1 cellular context compared by ENCODE assay signal in genomic region chr2:55885129-55885943, GRCh38.
TF ChIP-seq lines count a peak whose summit lies in the region.

No MANE protein-coding gene starts in this region.

TF ChIP-seq in K562, 482 proteins besides CTCF, POLR2A, EP300 and RAD21 (continued from another document and continues in another):
- TF ChIP-seq HBP1 (CRISPR knock-in tag; IDR thresholded peaks at IDR 0.05), result no peak
- TF ChIP-seq TAF7 (tag; IDR thresholded peaks at IDR 0.05), result 0 out of 2 replicates have a peak, but pooled peaks have one; percentile 12
- TF ChIP-seq FOS (IDR thresholded peaks at IDR 0.05; ENCODE audit: extremely low read depth, insufficient read length), result peak; percentile 13
- no peak for TF ChIP-seq ZBTB11 (CRISPR knock-in tag; IDR thresholded peaks at IDR 0.05)
- TF ChIP-seq RBM25 (IDR thresholded peaks at IDR 0.05; ENCODE audit: low read depth, low read length, severe bottlenecking), result peak; percentile 29
- TF ChIP-seq JUNB (CRISPR knock-in tag; conservative IDR thresholded peaks at IDR 0.05), result peak; percentile 57; the same call in 1 of the 2 replicates
- TF ChIP-seq ARID1B (IDR thresholded peaks at IDR 0.05), result peak; percentile 68
- TF ChIP-seq UBTF (IDR thresholded peaks at IDR 0.05; ENCODE audit: borderline replicate concordance in 1 of 2, low read depth in 2 of 2, low read length in 2 of 2), result no peak
- TF ChIP-seq, protein P1, sequence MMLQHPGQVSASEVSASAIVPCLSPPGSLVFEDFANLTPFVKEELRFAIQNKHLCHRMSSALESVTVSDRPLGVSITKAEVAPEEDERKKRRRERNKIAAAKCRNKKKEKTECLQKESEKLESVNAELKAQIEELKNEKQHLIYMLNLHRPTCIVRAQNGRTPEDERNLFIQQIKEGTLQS (IDR thresholded peaks at IDR 0.05), result peak; percentile 88
- TF ChIP-seq, protein P1 (CRISPR knock-in tag; conservative IDR thresholded peaks at IDR 0.05), result no peak
- no peak for TF ChIP-seq ELK1 (CRISPR knock-in tag; IDR thresholded peaks at IDR 0.05)
- TF ChIP-seq SRSF1 (IDR thresholded peaks at IDR 0.05; ENCODE audit: low read depth, low read length), result no peak
- TF ChIP-seq CREB3 (tag; conservative IDR thresholded peaks at IDR 0.05; ENCODE audit: low read depth), result peak; percentile 63; the same call in 1 of the 2 replicates
- no peak for TF ChIP-seq MYC (IDR thresholded peaks at IDR 0.05; ENCODE audit: low read depth, low read length)
- no peak for TF ChIP-seq MYC (CRISPR knock-in tag; IDR thresholded peaks at IDR 0.05; ENCODE audit: borderline replicate concordance, low read depth)
- TF ChIP-seq RUNX1 (IDR thresholded peaks at IDR 0.05; ENCODE audit: low read depth), result no peak
- TF ChIP-seq CSDE1 (IDR thresholded peaks at IDR 0.05), result no peak
- TF ChIP-seq MTA1 (IDR thresholded peaks at IDR 0.05; ENCODE audit: borderline replicate concordance), result no peak
- TF ChIP-seq MEF2D (tag; conservative IDR thresholded peaks at IDR 0.05; ENCODE audit: low read depth), result peak; percentile 36; the same call in 1 of the 2 replicates
- no peak for TF ChIP-seq PBX2 (CRISPR knock-in tag; IDR thresholded peaks at IDR 0.05; ENCODE audit: low read depth)
- peak; percentile 18; the same call in 1 of the 2 replicates for TF ChIP-seq PBX2 (tag; conservative IDR thresholded peaks at IDR 0.05; ENCODE audit: low read depth)
- no peak for TF ChIP-seq CHAMP1 (IDR thresholded peaks at IDR 0.05)
- peak; percentile 76 for TF ChIP-seq NFE2 (IDR thresholded peaks at IDR 0.05; ENCODE audit: low read depth)
- TF ChIP-seq PHF21A (IDR thresholded peaks at IDR 0.05; ENCODE audit: borderline replicate concordance, low read depth), result 0 out of 2 replicates have a peak, but pooled peaks have one; percentile 24
- peak; percentile 74 for TF ChIP-seq SMARCA4 (IDR thresholded peaks at IDR 0.05)
- peak; percentile 90 for TF ChIP-seq MAFF (IDR thresholded peaks at IDR 0.05; ENCODE audit: low read length)
- TF ChIP-seq BACH1 (tag; IDR thresholded peaks at IDR 0.05), result peak; percentile 91
- TF ChIP-seq JUND (IDR thresholded peaks at IDR 0.05; ENCODE audit: borderline replicate concordance, low read depth, low read length), result peak; percentile 80; the same call in 1 of the 2 replicates
- TF ChIP-seq JUND (tag; IDR thresholded peaks at IDR 0.05; ENCODE audit: borderline replicate concordance, low read depth, low read length), result peak; percentile 92
- TF ChIP-seq ZNF766 (CRISPR knock-in tag; conservative IDR thresholded peaks at IDR 0.05), result 0 out of 2 replicates have a peak, but pooled peaks have one; percentile 26
- TF ChIP-seq, protein P2, sequence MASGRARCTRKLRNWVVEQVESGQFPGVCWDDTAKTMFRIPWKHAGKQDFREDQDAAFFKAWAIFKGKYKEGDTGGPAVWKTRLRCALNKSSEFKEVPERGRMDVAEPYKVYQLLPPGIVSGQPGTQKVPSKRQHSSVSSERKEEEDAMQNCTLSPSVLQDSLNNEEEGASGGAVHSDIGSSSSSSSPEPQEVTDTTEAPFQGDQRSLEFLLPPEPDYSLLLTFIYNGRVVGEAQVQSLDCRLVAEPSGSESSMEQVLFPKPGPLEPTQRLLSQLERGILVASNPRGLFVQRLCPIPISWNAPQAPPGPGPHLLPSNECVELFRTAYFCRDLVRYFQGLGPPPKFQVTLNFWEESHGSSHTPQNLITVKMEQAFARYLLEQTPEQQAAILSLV (tag; IDR thresholded peaks at IDR 0.05), result 0 out of 2 replicates have a peak, but pooled peaks have one; percentile 54
- TF ChIP-seq NKRF (IDR thresholded peaks at IDR 0.05; ENCODE audit: borderline replicate concordance), result no peak
- peak; percentile 99 for TF ChIP-seq FOSL1 (tag; conservative IDR thresholded peaks at IDR 0.05)
